22 cellular contexts compared by ENCODE assay signal in the genomic region with DNA sequence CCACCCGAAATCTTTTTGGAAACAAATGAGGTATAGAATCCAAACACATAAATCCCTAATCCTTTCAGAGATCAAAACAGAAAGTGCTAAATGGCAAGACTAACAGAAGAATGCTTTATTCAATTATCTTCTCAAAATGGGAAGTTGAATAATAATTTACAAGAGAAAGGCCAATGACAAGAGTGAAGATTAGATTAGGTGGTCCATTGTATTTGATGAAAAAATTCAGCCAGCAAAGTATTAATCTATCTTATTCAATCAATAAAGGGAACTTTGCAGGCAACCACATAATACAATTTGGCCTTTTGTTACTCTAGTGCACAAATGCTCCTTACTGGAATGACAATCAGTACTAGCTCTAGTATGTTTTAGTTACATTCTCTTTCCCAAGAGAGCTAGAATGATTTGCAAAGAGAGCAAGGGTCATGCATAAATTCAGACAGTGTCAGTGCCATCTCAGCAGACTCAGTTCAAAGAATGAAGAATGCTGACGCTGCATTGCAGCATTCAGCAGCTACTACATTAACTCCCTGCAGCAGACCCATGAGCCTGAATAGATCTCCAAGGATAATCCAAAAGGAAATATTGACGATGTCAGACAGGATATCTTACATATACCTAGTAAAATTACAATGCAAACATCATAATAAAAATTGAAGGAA.
DNase-seq lines count a peak whose midpoint lies in the region; ATAC-seq, FAIRE-seq and TF ChIP-seq lines count a peak whose summit lies in the region.
"Had no signal": no experiment of that assay in that cellular context is flagged by ENCODE, and none has a peak within 500 bp of the region (broad histone marks: within the 10 kb centered on the region; RNA-seq: fewer than 3 reads in every experiment).

No MANE protein-coding gene starts in this region.

- no peaks in the 10 kb centered on the region for H3K27me3 Mint-ChIP-seq in progenitor cell of endocrine pancreas
- H3K27me3 Mint-ChIP-seq: B cell; stimulated activated naive B cell treated with anti-CD40 and anti-IgM and Interleukin-4, amounts not matched to agents 10 μg/mL and 1 μg/mL and 100 μg/mL, for 72 hours had no signal

- no peaks in the 10 kb centered on the region for H4K20me1 ChIP-seq in HepG2 (ENCODE audit: insufficient read depth, low read length)

- H3K27me3 ChIP-seq in HAP-1 (ENCODE audit: low read depth), result no peaks in the 10 kb centered on the region; the same call in 1 of the 2 replicates
- no peaks in the 10 kb centered on the region for H3K27me3 ChIP-seq in HepG2 (ENCODE audit: control insufficient read depth in 1 of 2, insufficient read depth in 2 of 2, low read length in 2 of 2)
- H3K27me3 ChIP-seq: colonic mucosa, right atrium auricular region, transverse colon had no signal

- in situ Hi-C loops in HAP-1 (cut with MboI; ENCODE audit: low sequenced_read_pairs), result no loop called here
- in situ Hi-C loops in HepG2 (cut with HindIII; ENCODE audit: extremely low pct_ligation_motif_present, low pct_unique_long_range_greater_than_20kb), result no loop called here

- CTCF ChIA-PET in HepG2 (lab: Yijun Ruan, JAX; ENCODE audit: low intra/inter-chr PET ratio, low total read pairs), result no interaction called here

- H3K4me1 ChIP-seq in HAP-1 (peaks cover 35% of the 10 kb centered on the region), HepG2 (ENCODE audit: insufficient read depth, low read length) (no peaks in the 10 kb centered on the region)
- H3K4me1 ChIP-seq: colonic mucosa, transverse colon had no signal

- TF ChIP-seq RAD21 in HepG2 (CRISPR knock-in tag; IDR thresholded peaks at IDR 0.05), result no peak

- H3K36me3 ChIP-seq in HAP-1 (replicated peaks) (no peaks in the 10 kb centered on the region), HepG2 (replicated peaks in 1 of 2; ENCODE audit: control insufficient read depth in 1 of 2, insufficient read depth in 2 of 2, low read length in 2 of 2) (no peaks in the 10 kb centered on the region)
- H3K36me3 ChIP-seq: colonic mucosa, transverse colon had no signal

- H3K27ac Mint-ChIP-seq in progenitor cell of endocrine pancreas, result peak overlapping the region; percentile 60
- no peak overlapping the region for H3K27ac Mint-ChIP-seq in stimulated activated effector memory CD8-positive, alpha-beta T cell treated with anti-CD3 and anti-CD28 coated beads, Interleukin-12 subunit alpha, Interleukin-12 subunit beta, amount 100 ng/mL, for 72 hours
- H3K27ac Mint-ChIP-seq: B cell; stimulated activated naive B cell treated with anti-CD40 and anti-IgM and Interleukin-4, amounts not matched to agents 10 μg/mL and 1 μg/mL and 100 μg/mL, for 72 hours had no signal

- intact Hi-C loops in HepG2 (cut with micrococcal nuclease; ENCODE audit: unreplicated experiment), result no loop called here

- BruUV-seq in HepG2 (replicated peaks; lab: Mats Ljungman, UMichigan), result no TSS peak

- peak overlapping the region; percentile 8 for H3K27ac ChIP-seq in angular gyrus (ENCODE audit: low read depth, low read length)
- H3K27ac ChIP-seq in HepG2 (ENCODE audit: extremely low read length, insufficient read depth, low read length), result no peak overlapping the region
- H3K27ac ChIP-seq: colonic mucosa, right atrium auricular region, transverse colon had no signal

- no peak overlapping the region for H3K4me2 ChIP-seq in HepG2 (ENCODE audit: low read depth, low read length)

- no peak overlapping the region for H3K9ac ChIP-seq in HepG2 (ENCODE audit: insufficient read depth, low read depth, low read length)

- no peak for FAIRE-seq in HepG2 (lab: Jason Lieb, UNC)
- FAIRE-seq: endothelial cell of umbilical vein, RCC 7860 had no signal

- peaks cover 4% of the 10 kb centered on the region for H3K36me3 Mint-ChIP-seq in progenitor cell of endocrine pancreas (ENCODE audit: insufficient read depth)
- H3K36me3 Mint-ChIP-seq in stimulated activated effector memory CD8-positive, alpha-beta T cell treated with anti-CD3 and anti-CD28 coated beads, Interleukin-12 subunit alpha, Interleukin-12 subunit beta, amount 100 ng/mL, for 72 hours, result peaks cover 26% of the 10 kb centered on the region

- DNase-seq in HAP-1 (ENCODE audit: low spot score in 2 of 2) (peak; percentile 74 to 100), HepG2 (ENCODE audit: low spot score) (no peak), progenitor cell of endocrine pancreas (ENCODE audit: low spot score, unreplicated experiment) (no peak), dermis blood vessel endothelial cell (no peak), NCI-H2227 treated with DMSO at 0.1 percent for 48 hours (lab: John Stamatoyannopoulos, UW) (no peak)
- DNase-seq in stimulated activated effector memory CD8-positive, alpha-beta T cell treated with anti-CD3 and anti-CD28 coated beads, Interleukin-12 subunit alpha, Interleukin-12 subunit beta, amount 100 ng/mL, for 72 hours (ENCODE audit: low spot score in 2 of 2), result no peak
- DNase-seq: activated naive CD4-positive, alpha-beta T cell treated with anti-CD3 and anti-CD28 coated beads, Interleukin-2, amount 50 U/mL, for 16 hours; activated T-cell treated with anti-CD3 and anti-CD28 coated beads, Interleukin-2, amount 50 U/mL, for 48 hours; Calu3; colonic mucosa; GOT3; islet precursor cell; midbrain; NK-92 treated with Interleukin-12 subunit alpha and Interleukin-12 subunit beta, amount 100 ng/mL, for 24 hours; stimulated activated naive B cell treated with anti-CD40 and anti-IgM and Interleukin-4, amounts not matched to agents 10 μg/mL and 1 μg/mL and 100 μg/mL, for 72 hours; T1000; transverse colon had no signal

- POLR2A ChIA-PET in HepG2 (lab: Yijun Ruan, JAX), result no interaction called here

- H3K4me1 Mint-ChIP-seq in progenitor cell of endocrine pancreas (ENCODE audit: low read depth), result peaks cover 26% of the 10 kb centered on the region
- no peaks in the 10 kb centered on the region for H3K4me1 Mint-ChIP-seq in stimulated activated effector memory CD8-positive, alpha-beta T cell treated with anti-CD3 and anti-CD28 coated beads, Interleukin-12 subunit alpha, Interleukin-12 subunit beta, amount 100 ng/mL, for 72 hours

- no peak overlapping the region for H3K4me3 Mint-ChIP-seq in progenitor cell of endocrine pancreas (ENCODE audit: low read depth)
- H3K4me3 Mint-ChIP-seq in stimulated activated effector memory CD8-positive, alpha-beta T cell treated with anti-CD3 and anti-CD28 coated beads, Interleukin-12 subunit alpha, Interleukin-12 subunit beta, amount 100 ng/mL, for 72 hours, result no peak overlapping the region
- H3K4me3 Mint-ChIP-seq: B cell; stimulated activated naive B cell treated with anti-CD40 and anti-IgM and Interleukin-4, amounts not matched to agents 10 μg/mL and 1 μg/mL and 100 μg/mL, for 72 hours had no signal

- WGBS in HepG2 (ENCODE audit: low lambda C conversion rate), result 2% methylated on average over 3 of the region's 3 CpGs

- H3K79me2 ChIP-seq in HepG2 (ENCODE audit: insufficient read depth, low read length), result no peaks in the 10 kb centered on the region

- no peak for TF ChIP-seq EP300 in HepG2 (IDR thresholded peaks at IDR 0.05; ENCODE audit: low read depth in 2 of 2, low read length in 2 of 2)
- no peak for TF ChIP-seq EP300 in HepG2 (CRISPR knock-in tag; IDR thresholded peaks at IDR 0.05; ENCODE audit: borderline replicate concordance)

- no peaks in the 10 kb centered on the region for H3K9me3 Mint-ChIP-seq in progenitor cell of endocrine pancreas (ENCODE audit: low read depth)
- H3K9me3 Mint-ChIP-seq in stimulated activated effector memory CD8-positive, alpha-beta T cell treated with anti-CD3 and anti-CD28 coated beads, Interleukin-12 subunit alpha, Interleukin-12 subunit beta, amount 100 ng/mL, for 72 hours, result no peaks in the 10 kb centered on the region
- H3K9me3 Mint-ChIP-seq: stimulated activated naive B cell treated with anti-CD40 and anti-IgM and Interleukin-4, amounts not matched to agents 10 μg/mL and 1 μg/mL and 100 μg/mL, for 72 hours had no signal

- TF ChIP-seq CTCF in HepG2 (CRISPR knock-in tag; IDR thresholded peaks at IDR 0.05) (no peak), progenitor cell of endocrine pancreas (IDR thresholded peaks at IDR 0.05; ENCODE audit: unreplicated experiment) (no peak)

- TF ChIP-seq POLR2A in HepG2 (IDR thresholded peaks at IDR 0.05; ENCODE audit: insufficient read depth in 1 of 2, low read depth in 2 of 2, low read length in 2 of 2), result no peak

- no peak for ATAC-seq in HepG2
- ATAC-seq in stimulated activated effector memory CD8-positive, alpha-beta T cell treated with anti-CD3 and anti-CD28 coated beads, Interleukin-12 subunit alpha, Interleukin-12 subunit beta, amount 100 ng/mL, for 72 hours, result no peak
- ATAC-seq: stimulated activated naive B cell treated with anti-CD40 and anti-IgM and Interleukin-4, amounts not matched to agents 10 μg/mL and 1 μg/mL and 100 μg/mL, for 72 hours had no signal

- H3K4me3 ChIP-seq in HAP-1, result no peak overlapping the region
- H3K4me3 ChIP-seq in HepG2 (replicated peaks in 1 of 3; ENCODE audit: insufficient read depth in 1 of 3, low read depth in 2 of 3, low read length in 3 of 3), result no peak overlapping the region
- H3K4me3 ChIP-seq: colonic mucosa, right atrium auricular region, transverse colon had no signal

- H3K9me3 ChIP-seq in HAP-1 (no peaks in the 10 kb centered on the region), HepG2 (ENCODE audit: low read length) (no peaks in the 10 kb centered on the region)
- H3K9me3 ChIP-seq: colonic mucosa, right atrium auricular region, transverse colon had no signal

- no peak overlapping the region for H2AFZ ChIP-seq in HepG2 (ENCODE audit: low read length)

TF ChIP-seq in HepG2, 621 proteins besides CTCF, POLR2A, EP300 and RAD21:
- TF ChIP-seq MAFF (IDR thresholded peaks at IDR 0.05; ENCODE audit: low read depth, low read length), result peak; percentile 78
- TF ChIP-seq MAFK (conservative IDR thresholded peaks at IDR 0.05 in 1 of 2, IDR thresholded peaks at IDR 0.05 in 1 of 2; ENCODE audit: low read length in 2 of 2), result peak; percentile 76 to 90
- no peak for TF ChIP-seq ELF1 (CRISPR knock-in tag; IDR thresholded peaks at IDR 0.05)
- no peak for TF ChIP-seq ZBTB3 (CRISPR knock-in tag; IDR thresholded peaks at IDR 0.05; ENCODE audit: borderline replicate concordance, low read depth)

Comparison
In these comparisons a context has a peak if more than half of its experiments do, and no peak if none do; other contexts are left out.
1. DNase-seq: peak in HAP-1 (2 of 2); none in HepG2 (single experiment), progenitor cell of endocrine pancreas (single experiment), stimulated activated effector memory CD8-positive, alpha-beta T cell treated with anti-CD3 and anti-CD28 coated beads, Interleukin-12 subunit alpha, Interleukin-12 subunit beta, amount 100 ng/mL, for 72 hours (0 of 2), dermis blood vessel endothelial cell (single experiment) and NCI-H2227 treated with DMSO at 0.1 percent for 48 hours (single experiment).